ENCODE assay signal across 1 cellular context in genomic region chr22:17130199-17130598, GRCh38.
TF ChIP-seq lines count a peak whose summit lies in the region.

No MANE protein-coding gene starts in this region.

TF ChIP-seq in SK-N-SH, 30 proteins besides CTCF, POLR2A, EP300 and RAD21 (continued from another document):
- TF ChIP-seq PBX3 (IDR thresholded peaks at IDR 0.05) (no peak), TEAD4 (IDR thresholded peaks at IDR 0.05; ENCODE audit: borderline replicate concordance, insufficient read depth) (no peak), USF2 (IDR thresholded peaks at IDR 0.05; ENCODE audit: borderline replicate concordance, low read depth, low read length) (no peak), GATA2 (CRISPR knock-in tag; IDR thresholded peaks at IDR 0.05) (no peak), SMC3 (IDR thresholded peaks at IDR 0.05; ENCODE audit: low read depth, low read length) (no peak), RCOR1 (IDR thresholded peaks at IDR 0.05; ENCODE audit: low read length) (no peak), RFX5 (IDR thresholded peaks at IDR 0.05; ENCODE audit: low read length) (no peak), YY1 (IDR thresholded peaks at IDR 0.05; ENCODE audit: low read depth) (no peak), FOSL2 (IDR thresholded peaks at IDR 0.05; ENCODE audit: borderline replicate concordance, low read depth) (no peak), TAF1 (IDR thresholded peaks at IDR 0.05; ENCODE audit: borderline replicate concordance, low read depth, low read length) (no peak)
